ENCODE assay signal across 27 cellular contexts in the genomic region with DNA sequence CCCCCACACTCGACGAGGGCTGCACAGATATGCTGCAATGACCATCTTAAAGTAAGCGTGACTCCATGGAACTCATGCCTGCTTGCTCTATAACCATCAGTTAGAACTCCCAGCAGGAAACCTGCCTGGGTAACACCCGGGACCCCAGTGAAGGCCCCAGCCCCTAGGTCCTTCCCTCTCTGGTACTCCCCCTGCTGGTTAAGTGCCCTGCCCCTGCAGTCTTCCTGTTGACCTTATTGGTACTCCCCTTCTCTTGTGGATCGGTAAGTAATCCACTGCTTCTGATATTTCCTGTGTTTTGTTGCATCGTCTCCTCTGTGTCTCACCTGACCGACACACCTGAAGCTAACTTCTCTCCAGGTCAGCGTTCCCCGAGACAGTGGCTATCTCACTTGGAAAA.
A peak's percentile ranks its signal among the peaks of the same experiment; 100 is the strongest.
DNase-seq lines count a peak whose midpoint lies in the region; ATAC-seq and TF ChIP-seq lines count a peak whose summit lies in the region.
"Had no signal": no experiment of that assay in that cellular context is flagged by ENCODE, and none has a peak within 500 bp of the region (broad histone marks: within the 10 kb centered on the region; RNA-seq: fewer than 3 reads in every experiment).

No MANE protein-coding gene starts in this region.

- H3K4me3 ChIP-seq in Loucy (ENCODE audit: low read length, poor library complexity, severe bottlenecking) (no peak overlapping the region), choroid plexus epithelial cell (ENCODE audit: low read depth, low read length) (no peak overlapping the region), neural progenitor cell (no peak overlapping the region)
- H3K4me3 ChIP-seq: heart left ventricle had no signal

- H3K79me2 ChIP-seq in Loucy (ENCODE audit: insufficient read depth, low read length) (no peaks in the 10 kb centered on the region), neural progenitor cell (ENCODE audit: low read depth) (no peaks in the 10 kb centered on the region)

- H3K27ac ChIP-seq in neural progenitor cell = no peak overlapping the region
- H3K27ac ChIP-seq: heart left ventricle, VCaP had no signal

- no peaks in the 10 kb centered on the region for H3K36me3 ChIP-seq in Loucy (ENCODE audit: insufficient read depth, low read length)
- H3K36me3 ChIP-seq in neural progenitor cell = no peaks in the 10 kb centered on the region
- H3K36me3 ChIP-seq: heart left ventricle had no signal

- no peaks in the 10 kb centered on the region; the same call in 1 of the 2 replicates for H3K9me3 ChIP-seq in Loucy (ENCODE audit: insufficient read depth, low read depth, low read length)
- no peaks in the 10 kb centered on the region for H3K9me3 ChIP-seq in neural progenitor cell (ENCODE audit: low read depth)

- no peak overlapping the region for H3K4me3 Mint-ChIP-seq in neural progenitor cell
- no peak overlapping the region for H3K4me3 Mint-ChIP-seq in activated T-cell treated with anti-CD3 and anti-CD28 coated beads, Interleukin-2, amount 50 U/mL, for 24 hours
- H3K4me3 Mint-ChIP-seq: activated naive CD8-positive, alpha-beta T cell; mesothelial cell of epicardium; naive thymus-derived CD4-positive, alpha-beta T cell; T-helper 2 cell treated with Interferon-gamma antibody and Interleukin-4, amounts not matched to agents 5 μg/mL and 100 μg/mL, for 36 hours; type B pancreatic cell had no signal

- DNase-seq in DMS 273 (lab: John Stamatoyannopoulos, UW; ENCODE audit: unreplicated experiment) (peak; percentile 36), DMS 273 treated with DMSO at 0.1 percent for 48 hours (lab: John Stamatoyannopoulos, UW) (no peak), choroid plexus epithelial cell (ENCODE audit: low read depth) (no peak), neural progenitor cell (ENCODE audit: low spot score) (peak; percentile 53), T-helper 2 cell (no peak)
- DNase-seq in activated T-cell treated with anti-CD3 and anti-CD28 coated beads, Interleukin-2, amount 50 U/mL, for 24 hours = no peak
- DNase-seq: activated CD4-positive, alpha-beta T cell treated with anti-CD3 and anti-CD28 coated beads, Interleukin-2, amount 50 U/mL, for 1 hour; AML-193; Caco-2; heart left ventricle; left ventricle myocardium superior; naive thymus-derived CD4-positive, alpha-beta T cell; NCI-H1105; NCI-H2029 treated with DMSO at 0.1 percent for 48 hours; NCI-H226; retina; small intestine; stimulated activated CD4-positive, alpha-beta T cell treated with anti-CD3 and anti-CD28 coated beads, Interleukin-1b, Interleukin-23, amount 100 ng/mL, for 48 hours had no signal

- no peaks in the 10 kb centered on the region for H3K4me1 ChIP-seq in Loucy (ENCODE audit: insufficient read depth, low read length, poor library complexity, severe bottlenecking)
- no peaks in the 10 kb centered on the region for H3K4me1 ChIP-seq in neural progenitor cell
- H3K4me1 ChIP-seq: Caco-2, heart left ventricle had no signal

- H3K4me1 Mint-ChIP-seq in neural progenitor cell = peaks cover 4% of the 10 kb centered on the region
- peaks cover 7% of the 10 kb centered on the region for H3K4me1 Mint-ChIP-seq in activated T-cell treated with anti-CD3 and anti-CD28 coated beads, Interleukin-2, amount 50 U/mL, for 24 hours (ENCODE audit: low read depth)
- H3K4me1 Mint-ChIP-seq: mesothelial cell of epicardium had no signal

- no peaks in the 10 kb centered on the region for H3K9me2 ChIP-seq in Loucy (replicated peaks; ENCODE audit: low read depth, low read length)

- H3F3A ChIP-seq in Loucy (ENCODE audit: low read depth) = no peaks in the 10 kb centered on the region
- H3F3A ChIP-seq in neural progenitor cell (ENCODE audit: low read depth) = no peaks in the 10 kb centered on the region

- peaks cover 16% of the 10 kb centered on the region for H3K9me3 Mint-ChIP-seq in neural progenitor cell
- H3K9me3 Mint-ChIP-seq in activated T-cell treated with anti-CD3 and anti-CD28 coated beads, Interleukin-2, amount 50 U/mL, for 24 hours = peaks cover 7% of the 10 kb centered on the region

- H4K20me1 ChIP-seq in Loucy (ENCODE audit: insufficient read depth, low read length, poor library complexity, severe bottlenecking) = no peaks in the 10 kb centered on the region
- H4K20me1 ChIP-seq in neural progenitor cell (ENCODE audit: low read depth) = no peaks in the 10 kb centered on the region

- peak; percentile 50 for TF ChIP-seq CTCF in Loucy (conservative IDR thresholded peaks at IDR 0.05; ENCODE audit: low read length)
- peak; percentile 10 for TF ChIP-seq CTCF in choroid plexus epithelial cell (conservative IDR thresholded peaks at IDR 0.05; ENCODE audit: low read depth, low read length)
- TF ChIP-seq CTCF in neural progenitor cell (IDR thresholded peaks at IDR 0.05) = peak; percentile 64

- H3K4me2 ChIP-seq in Loucy (ENCODE audit: low read depth, low read length, poor library complexity, severe bottlenecking) (no peak overlapping the region), neural progenitor cell (no peak overlapping the region)

- H2AFZ ChIP-seq in Loucy (ENCODE audit: low read length) (no peak overlapping the region), neural progenitor cell (replicated peaks) (peak overlapping the region; percentile 59)

- H3K36me3 Mint-ChIP-seq in neural progenitor cell = no peaks in the 10 kb centered on the region
- no peaks in the 10 kb centered on the region for H3K36me3 Mint-ChIP-seq in activated T-cell treated with anti-CD3 and anti-CD28 coated beads, Interleukin-2, amount 50 U/mL, for 24 hours (ENCODE audit: low read depth)
- H3K36me3 Mint-ChIP-seq: type B pancreatic cell had no signal

- H3K27ac Mint-ChIP-seq in neural progenitor cell = no peak overlapping the region
- no peak overlapping the region for H3K27ac Mint-ChIP-seq in activated T-cell treated with anti-CD3 and anti-CD28 coated beads, Interleukin-2, amount 50 U/mL, for 24 hours
- H3K27ac Mint-ChIP-seq: activated naive CD8-positive, alpha-beta T cell; activated T-helper 2 cell treated with anti-CD3 and anti-CD28 coated beads, Interferon-gamma antibody, Interleukin-2, Interleukin-4, amounts not matched to agents 10 μg/mL and 5 μg/mL and 100 μg/mL, durations not matched to agents 14 hours and 24 hours and 36 hours; mesothelial cell of epicardium; naive thymus-derived CD4-positive, alpha-beta T cell; T-helper 2 cell treated with Interferon-gamma antibody and Interleukin-4, amounts not matched to agents 5 μg/mL and 100 μg/mL, for 36 hours; type B pancreatic cell had no signal

- peaks cover 2% of the 10 kb centered on the region for H3K27me3 Mint-ChIP-seq in neural progenitor cell (ENCODE audit: insufficient read depth, low read depth)
- peaks cover 17% of the 10 kb centered on the region for H3K27me3 Mint-ChIP-seq in activated T-cell treated with anti-CD3 and anti-CD28 coated beads, Interleukin-2, amount 50 U/mL, for 24 hours

- H3K27me3 ChIP-seq in Loucy (ENCODE audit: insufficient read depth, low read length, poor library complexity, severe bottlenecking) (no peaks in the 10 kb centered on the region), neural progenitor cell (no peaks in the 10 kb centered on the region)
- H3K27me3 ChIP-seq: heart left ventricle had no signal

- no peak for ATAC-seq in HG03442 (IDR thresholded peaks at IDR 0.05; ENCODE audit: unreplicated experiment)
- ATAC-seq: heart left ventricle; left ventricle myocardium superior; naive thymus-derived CD4-positive, alpha-beta T cell; SK-N-SH treated with all-trans-retinoic acid at 6 μM for 48 hours had no signal

- H3K9ac ChIP-seq in Loucy (ENCODE audit: low read depth, low read length, poor library complexity, severe bottlenecking) (no peak overlapping the region), neural progenitor cell (no peak overlapping the region)

Comparison
In these comparisons a context has a peak if more than half of its experiments do, and no peak if none do; other contexts are left out.
1. DNase-seq: peak in DMS 273 (single experiment) and neural progenitor cell (single experiment); none in DMS 273 treated with DMSO at 0.1 percent for 48 hours (single experiment), choroid plexus epithelial cell (single experiment), activated T-cell treated with anti-CD3 and anti-CD28 coated beads, Interleukin-2, amount 50 U/mL, for 24 hours (single experiment) and T-helper 2 cell (0 of 5).
2. CTCF ChIP-seq: peak in every context shown above with its lines; median percentile 64 in neural progenitor cell; 50 in Loucy; 10 in choroid plexus epithelial cell.